Comparison of ENCODE assay signal across 29 cellular contexts in genomic region chr4:36043241-36043640, GRCh38.
"Had no signal": no experiment of that assay in that cellular context is flagged by ENCODE, and none has a peak within 500 bp of the region (broad histone marks: within the 10 kb centered on the region; RNA-seq: fewer than 3 reads in every experiment).

No MANE protein-coding gene starts in this region.

- H3K9me3 Mint-ChIP-seq: endodermal cell had no signal

- H3K27ac Mint-ChIP-seq: dendritic cell treated with granulocyte-macrophage colony-stimulating factor and Interleukin-4, amounts not matched to agents 40 ng/mL and 50 ng/mL, for 4 days; effector memory CD8-positive, alpha-beta T cell; endodermal cell had no signal

- H3K27ac ChIP-seq: colonic mucosa, coronary artery, dorsolateral prefrontal cortex, epithelial cell of prostate, esophagus muscularis mucosa, esophagus squamous epithelium, foreskin keratinocyte, gastrocnemius medialis, gastroesophageal sphincter, heart left ventricle, heart right ventricle had no signal

- FAIRE-seq: colon, endometrium, endothelial cell of umbilical vein, frontal cortex had no signal

- H3K4me3 Mint-ChIP-seq: dendritic cell treated with granulocyte-macrophage colony-stimulating factor and Interleukin-4, amounts not matched to agents 40 ng/mL and 50 ng/mL, for 4 days; effector memory CD8-positive, alpha-beta T cell; endodermal cell had no signal

- H3K36me3 ChIP-seq: colonic mucosa, esophagus muscularis mucosa, esophagus squamous epithelium, gastrocnemius medialis, gastroesophageal sphincter, heart left ventricle, heart right ventricle had no signal

- H3K9me3 ChIP-seq: colonic mucosa, esophagus squamous epithelium, gastrocnemius medialis, gastroesophageal sphincter, heart left ventricle had no signal

- H3K4me1 ChIP-seq: colonic mucosa, esophagus muscularis mucosa, esophagus squamous epithelium, gastrocnemius medialis, gastroesophageal sphincter, heart left ventricle, heart right ventricle had no signal

- ATAC-seq: effector memory CD8-positive, alpha-beta T cell; esophagus mucosa; foreskin keratinocyte; gastrocnemius medialis; gastroesophageal sphincter; heart left ventricle; heart right ventricle had no signal

- H3K4me3 ChIP-seq: colonic mucosa, coronary artery, dorsolateral prefrontal cortex, esophagus muscularis mucosa, esophagus squamous epithelium, gastrocnemius medialis, gastroesophageal sphincter, heart left ventricle, heart right ventricle had no signal

- H3K27me3 Mint-ChIP-seq: dendritic cell treated with granulocyte-macrophage colony-stimulating factor and Interleukin-4, amounts not matched to agents 40 ng/mL and 50 ng/mL, for 4 days; effector memory CD8-positive, alpha-beta T cell had no signal

- H3K27me3 ChIP-seq: colonic mucosa, dorsolateral prefrontal cortex, esophagus muscularis mucosa, esophagus squamous epithelium, foreskin keratinocyte, gastrocnemius medialis, gastroesophageal sphincter, heart left ventricle, heart right ventricle had no signal

- DNase-seq: colonic mucosa; cortex of kidney; dermis blood vessel endothelial cell; dorsolateral prefrontal cortex; effector CD4-positive, alpha-beta T cell; effector CD8-positive, alpha-beta T cell; effector memory CD4-positive, alpha-beta T cell; effector memory CD8-positive, alpha-beta T cell; endodermal cell; erythroblast; esophagus squamous epithelium; foreskin fibroblast; foreskin keratinocyte; foreskin melanocyte; gastrocnemius medialis; glutamatergic neuron; head of caudate nucleus; heart left ventricle; heart right ventricle had no signal
